9 cellular contexts compared by ENCODE assay signal in genomic region chr12:7093892-7094291, GRCh38.
DNase-seq lines count a peak whose midpoint lies in the region; TF ChIP-seq lines count a peak whose summit lies in the region.
"Had no signal": no experiment of that assay in that cellular context is flagged by ENCODE, and none has a peak within 500 bp of the region (broad histone marks: within the 10 kb centered on the region; RNA-seq: fewer than 3 reads in every experiment).

No MANE protein-coding gene starts in this region.

- POLR2A ChIA-PET in HEK293T (lab: Yijun Ruan, JAX): interaction anchor here (1.0 kb wide), 1 partner anchor 150 kb away, joined by 4 read pairs; the partner anchor contains the start of genes C12orf57 and RNU7-1

- peak; percentile 73 for DNase-seq in GM03348 (ENCODE audit: low spot score)
- peak; percentile 57 for DNase-seq in fibroblast of the conjunctiva (ENCODE audit: low read depth)
- DNase-seq in HEK293T (ENCODE audit: extremely low spot score): no peak
- DNase-seq in 8988T: no peak
- DNase-seq: activated CD8-positive, alpha-beta T cell treated with anti-CD3 and anti-CD28 coated beads for 36 hours; cortex of kidney; head of caudate nucleus; NCI-H2081 treated with DMSO at 0.1 percent for 48 hours; stimulated activated CD4-positive, alpha-beta T cell treated with anti-CD3 and anti-CD28 coated beads, Interleukin-4, amount 100 ng/mL, for 24 hours had no signal

- CTCF ChIA-PET in HEK293T (lab: Yijun Ruan, JAX): no interaction called here

TF ChIP-seq in HEK293T, 16 proteins besides CTCF, POLR2A, EP300 and RAD21:
- no peak for TF ChIP-seq FOXA1 (IDR thresholded peaks at IDR 0.05)
- TF ChIP-seq BHLHE40 (IDR thresholded peaks at IDR 0.05; ENCODE audit: borderline replicate concordance): no peak
- no peak for TF ChIP-seq ELF4 (IDR thresholded peaks at IDR 0.05)
- no peak for TF ChIP-seq TARDBP (IDR thresholded peaks at IDR 0.05)
- TF ChIP-seq L3MBTL2 (conservative IDR thresholded peaks at IDR 0.05): no peak
- TF ChIP-seq NFRKB (IDR thresholded peaks at IDR 0.05): no peak
- no peak for TF ChIP-seq SUZ12 (IDR thresholded peaks at IDR 0.05)
- TF ChIP-seq ARNT (IDR thresholded peaks at IDR 0.05): no peak
- TF ChIP-seq HDGF (IDR thresholded peaks at IDR 0.05; ENCODE audit: borderline replicate concordance): no peak
- no peak for TF ChIP-seq ZNF384 (IDR thresholded peaks at IDR 0.05)
- TF ChIP-seq FOXK2 (IDR thresholded peaks at IDR 0.05): no peak
- TF ChIP-seq, protein P1, sequence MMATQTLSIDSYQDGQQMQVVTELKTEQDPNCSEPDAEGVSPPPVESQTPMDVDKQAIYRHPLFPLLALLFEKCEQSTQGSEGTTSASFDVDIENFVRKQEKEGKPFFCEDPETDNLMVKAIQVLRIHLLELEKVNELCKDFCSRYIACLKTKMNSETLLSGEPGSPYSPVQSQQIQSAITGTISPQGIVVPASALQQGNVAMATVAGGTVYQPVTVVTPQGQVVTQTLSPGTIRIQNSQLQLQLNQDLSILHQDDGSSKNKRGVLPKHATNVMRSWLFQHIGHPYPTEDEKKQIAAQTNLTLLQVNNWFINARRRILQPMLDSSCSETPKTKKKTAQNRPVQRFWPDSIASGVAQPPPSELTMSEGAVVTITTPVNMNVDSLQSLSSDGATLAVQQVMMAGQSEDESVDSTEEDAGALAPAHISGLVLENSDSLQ (IDR thresholded peaks at IDR 0.05): no peak
- no peak for TF ChIP-seq SP1 (IDR thresholded peaks at IDR 0.05)
- TF ChIP-seq FOXM1 (IDR thresholded peaks at IDR 0.05; ENCODE audit: borderline replicate concordance): no peak
- TF ChIP-seq LEF1 (IDR thresholded peaks at IDR 0.05; ENCODE audit: borderline replicate concordance): no peak
- no peak for TF ChIP-seq CTBP1 (IDR thresholded peaks at IDR 0.05; ENCODE audit: borderline replicate concordance)

Comparison
In these comparisons a context has a peak if more than half of its experiments do, and no peak if none do; other contexts are left out.
1. DNase-seq: peak in GM03348 (single experiment) and fibroblast of the conjunctiva (single experiment); none in HEK293T (single experiment) and 8988T (single experiment).